Comparison of ENCODE assay signal across 15 cellular contexts in the genomic region with DNA sequence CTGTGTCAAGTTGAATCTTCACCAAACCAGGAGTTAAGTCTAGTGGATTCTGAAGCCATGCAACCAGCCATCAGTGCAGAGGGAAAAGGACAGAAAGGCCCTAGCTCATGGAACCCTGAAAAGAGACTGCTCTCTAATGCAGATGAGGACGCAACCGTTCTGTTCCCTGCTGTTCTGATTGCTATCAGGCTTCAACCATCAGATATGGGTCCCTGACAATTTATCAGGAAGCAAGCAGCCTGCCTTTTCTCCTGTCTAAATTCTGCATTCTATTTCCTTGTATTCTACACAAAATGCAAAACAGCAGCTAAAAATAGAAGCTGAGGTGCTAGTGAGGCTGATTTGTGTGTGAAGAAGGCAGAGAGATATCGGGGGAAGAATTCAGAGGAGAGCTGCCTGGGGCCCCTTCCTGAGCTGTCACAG.
DNase-seq lines count a peak whose midpoint lies in the region; ATAC-seq and TF ChIP-seq lines count a peak whose summit lies in the region.
"Had no signal": no experiment of that assay in that cellular context is flagged by ENCODE, and none has a peak within 500 bp of the region (broad histone marks: within the 10 kb centered on the region; RNA-seq: fewer than 3 reads in every experiment).

No MANE protein-coding gene starts in this region.

- H3K4me3 Mint-ChIP-seq in chondrocyte (ENCODE audit: unreplicated experiment) (no peak overlapping the region), endothelial cell (ENCODE audit: unreplicated experiment) (no peak overlapping the region)
- H3K4me3 Mint-ChIP-seq in activated CD8-positive, alpha-beta T cell treated with anti-CD3 and anti-CD28 coated beads, Interleukin-2, amount 10 ng/mL, durations not matched to agents 7 days and 5 days, result no peak overlapping the region
- no peak overlapping the region for H3K4me3 Mint-ChIP-seq in naive thymus-derived CD4-positive, alpha-beta T cell

- peak overlapping the region; percentile 76 for H2AFZ ChIP-seq in neuronal stem cell (ENCODE audit: low read length)

- POLR2A ChIA-PET in activated CD8-positive, alpha-beta T cell treated with anti-CD3 and anti-CD28 coated beads, Interleukin-2, amount 10 ng/mL, durations not matched to agents 7 days and 5 days (lab: Charles Lee), result no interaction called here
- POLR2A ChIA-PET in naive thymus-derived CD4-positive, alpha-beta T cell (lab: Charles Lee), result no interaction called here

- no peak overlapping the region for H3K4ac ChIP-seq in neuronal stem cell (ENCODE audit: low read length)

- no peak for ATAC-seq in activated CD8-positive, alpha-beta T cell treated with anti-CD3 and anti-CD28 coated beads, Interleukin-2, amount 10 ng/mL, durations not matched to agents 7 days and 5 days
- ATAC-seq in naive thymus-derived CD4-positive, alpha-beta T cell, result no peak
- ATAC-seq: activated naive CD4-positive, alpha-beta T cell treated with anti-CD3 and anti-CD28 coated beads, Interleukin-2, amount 50 U/mL, for 72 hours had no signal

- H4K8ac ChIP-seq in neuronal stem cell (ENCODE audit: low read depth, low read length), result no peak overlapping the region

- H3K4me1 ChIP-seq in neuronal stem cell (ENCODE audit: control insufficient read depth in 2 of 2, insufficient read depth in 1 of 2, low read depth in 1 of 2, low read length in 2 of 2), result peaks cover 12 to 28% of the 10 kb centered on the region in 2 donors
- H3K4me1 ChIP-seq in naive thymus-derived CD4-positive, alpha-beta T cell (ENCODE audit: control insufficient read depth in 2 of 2, insufficient read depth in 2 of 2, low read length in 2 of 2), result no peaks in the 10 kb centered on the region

- H3K27ac ChIP-seq in neuronal stem cell (replicated peaks; ENCODE audit: low read length), result no peak overlapping the region
- H3K27ac ChIP-seq in naive thymus-derived CD4-positive, alpha-beta T cell (ENCODE audit: low read depth, low read length), result no peak overlapping the region

- intact Hi-C loops in naive thymus-derived CD4-positive, alpha-beta T cell (cut with micrococcal nuclease), result no loop called here

- no peaks in the 10 kb centered on the region for H3K9me3 ChIP-seq in neuronal stem cell (replicated peaks in 1 of 2; ENCODE audit: control insufficient read depth in 2 of 2, insufficient read depth in 1 of 2, low read depth in 1 of 2, low read length in 2 of 2)
- no peaks in the 10 kb centered on the region for H3K9me3 ChIP-seq in naive thymus-derived CD4-positive, alpha-beta T cell (ENCODE audit: control insufficient read depth in 2 of 3, low read length in 3 of 3)
- H3K9me3 ChIP-seq: HAP-1, upper lobe of left lung had no signal

- no peaks in the 10 kb centered on the region for H3K79me1 ChIP-seq in neuronal stem cell (ENCODE audit: low read depth, low read length)

- H3K4me1 Mint-ChIP-seq in chondrocyte (ENCODE audit: low read depth) (peaks cover 79% of the 10 kb centered on the region), endothelial cell (ENCODE audit: unreplicated experiment) (peaks cover 33% of the 10 kb centered on the region)
- H3K4me1 Mint-ChIP-seq in activated CD8-positive, alpha-beta T cell treated with anti-CD3 and anti-CD28 coated beads, Interleukin-2, amount 10 ng/mL, durations not matched to agents 7 days and 5 days (ENCODE audit: low read depth), result no peaks in the 10 kb centered on the region
- H3K4me1 Mint-ChIP-seq in naive thymus-derived CD4-positive, alpha-beta T cell, result peaks cover 0 to 13% (median 4%) of the 10 kb centered on the region in 7 donors

- no peak overlapping the region for H2BK12ac ChIP-seq in neuronal stem cell (ENCODE audit: low read length)

- H3K9me3 Mint-ChIP-seq in chondrocyte (ENCODE audit: low read depth), result no peaks in the 10 kb centered on the region
- H3K9me3 Mint-ChIP-seq in activated CD8-positive, alpha-beta T cell treated with anti-CD3 and anti-CD28 coated beads, Interleukin-2, amount 10 ng/mL, durations not matched to agents 7 days and 5 days (ENCODE audit: insufficient read depth), result no peaks in the 10 kb centered on the region
- no peaks in the 10 kb centered on the region for H3K9me3 Mint-ChIP-seq in naive thymus-derived CD4-positive, alpha-beta T cell
- no peaks in the 10 kb centered on the region for H3K9me3 Mint-ChIP-seq in endothelial cell (ENCODE audit: unreplicated experiment)
- H3K9me3 Mint-ChIP-seq: activated naive CD4-positive, alpha-beta T cell treated with anti-CD3 and anti-CD28 coated beads, Interleukin-2, amount 50 U/mL, for 72 hours had no signal

- peak overlapping the region; percentile 23 for H3K27ac Mint-ChIP-seq in chondrocyte (ENCODE audit: unreplicated experiment)
- H3K27ac Mint-ChIP-seq in activated CD8-positive, alpha-beta T cell treated with anti-CD3 and anti-CD28 coated beads, Interleukin-2, amount 10 ng/mL, durations not matched to agents 7 days and 5 days, result no peak overlapping the region
- H3K27ac Mint-ChIP-seq in naive thymus-derived CD4-positive, alpha-beta T cell, result peak overlapping the region in 1 of 9 donors; percentile 14
- H3K27ac Mint-ChIP-seq in endothelial cell (ENCODE audit: unreplicated experiment), result no peak overlapping the region
- H3K27ac Mint-ChIP-seq: activated naive CD4-positive, alpha-beta T cell treated with anti-CD3 and anti-CD28 coated beads, Interleukin-2, amount 50 U/mL, for 72 hours had no signal

- H3K36me3 Mint-ChIP-seq in chondrocyte (ENCODE audit: low read depth) (no peaks in the 10 kb centered on the region), endothelial cell (ENCODE audit: low read depth, unreplicated experiment) (no peaks in the 10 kb centered on the region)
- no peaks in the 10 kb centered on the region for H3K36me3 Mint-ChIP-seq in activated CD8-positive, alpha-beta T cell treated with anti-CD3 and anti-CD28 coated beads, Interleukin-2, amount 10 ng/mL, durations not matched to agents 7 days and 5 days (ENCODE audit: low read depth)
- no peaks in the 10 kb centered on the region for H3K36me3 Mint-ChIP-seq in naive thymus-derived CD4-positive, alpha-beta T cell
- H3K36me3 Mint-ChIP-seq: activated naive CD4-positive, alpha-beta T cell treated with anti-CD3 and anti-CD28 coated beads, Interleukin-2, amount 50 U/mL, for 72 hours had no signal

- no peaks in the 10 kb centered on the region for H3K36me3 ChIP-seq in neuronal stem cell (replicated peaks in 1 of 2; ENCODE audit: control insufficient read depth in 2 of 2, insufficient read depth in 2 of 2, low read length in 2 of 2)
- no peaks in the 10 kb centered on the region for H3K36me3 ChIP-seq in naive thymus-derived CD4-positive, alpha-beta T cell (ENCODE audit: control insufficient read depth in 2 of 3, insufficient read depth in 3 of 3, low read length in 3 of 3)
- H3K36me3 ChIP-seq: HAP-1, upper lobe of left lung had no signal

- H3K23ac ChIP-seq in neuronal stem cell (ENCODE audit: low read depth, low read length, poor library complexity), result no peak overlapping the region

- CTCF ChIA-PET in activated CD8-positive, alpha-beta T cell treated with anti-CD3 and anti-CD28 coated beads, Interleukin-2, amount 10 ng/mL, durations not matched to agents 7 days and 5 days (lab: Charles Lee), result interaction anchor here (1.5 to 2.1 kb wide), 2 partner anchors 9 to 70 kb away, joined by 3 to 5 read pairs; no protein-coding TSS in a partner anchor
- CTCF ChIA-PET in naive thymus-derived CD4-positive, alpha-beta T cell (lab: Charles Lee), result no interaction called here

- no peak overlapping the region for H4K91ac ChIP-seq in neuronal stem cell (ENCODE audit: low read depth, low read length, poor library complexity)

- no peak overlapping the region for H3K9ac ChIP-seq in neuronal stem cell (ENCODE audit: low read depth, low read length, poor library complexity)

- H2AK5ac ChIP-seq in neuronal stem cell (ENCODE audit: low read depth, low read length), result no peak overlapping the region

- H2BK15ac ChIP-seq in neuronal stem cell (ENCODE audit: low read length), result no peak overlapping the region

- DNase-seq in NCI-H526 treated with DMSO at 0.1 percent for 48 hours (lab: John Stamatoyannopoulos, UW), result peak; percentile 81
- no peak for DNase-seq in chondrocyte (ENCODE audit: low spot score)
- no peak for DNase-seq in neuronal stem cell (ENCODE audit: low spot score)
- no peak for DNase-seq in activated CD8-positive, alpha-beta T cell treated with anti-CD3 and anti-CD28 coated beads, Interleukin-2, amount 10 ng/mL, durations not matched to agents 7 days and 5 days
- DNase-seq in naive thymus-derived CD4-positive, alpha-beta T cell, result no peak
- DNase-seq in endothelial cell (ENCODE audit: low spot score), result no peak
- no peak for DNase-seq in HuH-7 (ENCODE audit: low spot score)
- DNase-seq: central memory CD4-positive, alpha-beta T cell; NCI-H1417; occipital lobe; stimulated activated CD4-positive, alpha-beta T cell treated with anti-CD3 and anti-CD28 coated beads, Interleukin-4, amount 100 ng/mL, for 24 hours; upper lobe of left lung had no signal

- H3K4me3 ChIP-seq in GM08714 (ENCODE audit: low read length) (peak overlapping the region; percentile 32; the same call in 1 of the 2 replicates), neuronal stem cell (ENCODE audit: low read length in 2 of 2) (no peak overlapping the region)
- no peak overlapping the region for H3K4me3 ChIP-seq in naive thymus-derived CD4-positive, alpha-beta T cell (ENCODE audit: low read length)
- H3K4me3 ChIP-seq: HAP-1, upper lobe of left lung had no signal

- H3K18ac ChIP-seq in neuronal stem cell (ENCODE audit: low read length), result no peak overlapping the region

- TF ChIP-seq CTCF in chondrocyte (IDR thresholded peaks at IDR 0.05), result no peak
- TF ChIP-seq CTCF in endothelial cell (IDR thresholded peaks at IDR 0.05; ENCODE audit: unreplicated experiment), result no peak

- H3K27me3 ChIP-seq in neuronal stem cell (ENCODE audit: control insufficient read depth in 3 of 3, insufficient read depth in 3 of 3, low read depth in 1 of 3, low read length in 3 of 3), result no peaks in the 10 kb centered on the region
- no peaks in the 10 kb centered on the region for H3K27me3 ChIP-seq in naive thymus-derived CD4-positive, alpha-beta T cell (ENCODE audit: control insufficient read depth in 2 of 2, insufficient read depth in 2 of 2, low read length in 2 of 2)
- H3K27me3 ChIP-seq: upper lobe of left lung had no signal

- no peak overlapping the region for H3K14ac ChIP-seq in neuronal stem cell (ENCODE audit: low read length)

- WGBS in neuronal stem cell (ENCODE audit: extremely low coverage in 2 of 2, insufficient read length in 2 of 2, insufficient replicate concordance in 1 of 2), 2 donors, result no CpG with 5 or more reads among the region's 3 CpGs

- no peak overlapping the region for H2BK120ac ChIP-seq in neuronal stem cell (ENCODE audit: low read depth, low read length)

- no peaks in the 10 kb centered on the region for H3K27me3 Mint-ChIP-seq in chondrocyte (ENCODE audit: low read depth)
- H3K27me3 Mint-ChIP-seq in activated CD8-positive, alpha-beta T cell treated with anti-CD3 and anti-CD28 coated beads, Interleukin-2, amount 10 ng/mL, durations not matched to agents 7 days and 5 days (ENCODE audit: low read depth), result peaks cover 2% of the 10 kb centered on the region
- H3K27me3 Mint-ChIP-seq in naive thymus-derived CD4-positive, alpha-beta T cell, result peaks cover 0 to 5% (median 0%) of the 10 kb centered on the region in 5 donors
- H3K27me3 Mint-ChIP-seq in endothelial cell (ENCODE audit: unreplicated experiment), result no peaks in the 10 kb centered on the region

- no peak overlapping the region for H3K4me2 ChIP-seq in neuronal stem cell (ENCODE audit: insufficient read depth, low read length, poor library complexity, severe bottlenecking)

- H2BK5ac ChIP-seq in neuronal stem cell (ENCODE audit: low read length), result no peak overlapping the region
